ENCODE assay signal across 15 cellular contexts in the genomic region with DNA sequence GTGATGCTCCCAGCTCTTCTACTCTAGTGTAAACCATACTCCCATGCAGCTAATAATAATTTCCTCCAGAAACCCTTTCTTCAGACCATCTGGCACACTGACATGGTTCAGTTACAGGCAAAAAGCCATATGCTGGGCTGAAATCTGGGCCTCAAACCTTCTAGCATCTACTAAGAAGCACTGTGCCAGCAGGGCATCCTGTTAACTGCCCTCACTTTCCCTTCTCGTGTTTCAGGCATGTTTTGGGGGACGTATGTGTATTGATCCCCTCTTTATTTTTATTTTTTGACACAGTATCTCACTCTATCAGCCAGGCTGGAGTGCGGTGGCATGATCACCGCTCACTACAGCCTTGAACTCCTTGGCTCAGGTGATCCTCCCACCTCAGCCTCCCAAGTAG. TPM values are rescaled to one million over a fixed set of nuclear protein-coding genes. Genes with fewer than 3 reads are reported as not detected.
DNase-seq lines count a peak whose midpoint lies in the region; ATAC-seq, FAIRE-seq and TF ChIP-seq lines count a peak whose summit lies in the region.
"Had no signal": no experiment of that assay in that cellular context is flagged by ENCODE, and none has a peak within 500 bp of the region (broad histone marks: within the 10 kb centered on the region; RNA-seq: fewer than 3 reads in every experiment).

No MANE protein-coding gene starts in this region.

- H3K4me1 Mint-ChIP-seq in brain = peaks cover 21% of the 10 kb centered on the region
- peaks cover 71% of the 10 kb centered on the region for H3K4me1 Mint-ChIP-seq in stimulated activated naive CD8-positive, alpha-beta T cell treated with anti-CD3 and anti-CD28 coated beads, Interleukin-15, amount 100 ng/mL, for 72 hours
- H3K4me1 Mint-ChIP-seq in WTC11 = peaks cover 16% of the 10 kb centered on the region

- intact Hi-C loops in left ventricle myocardium inferior (cut with micrococcal nuclease) (loop anchor here (5.0 kb wide), 1 partner anchor 71 kb away; no protein-coding TSS in a partner anchor), heart left ventricle (cut with DNase I) (loop anchor here in 7 of 10 donors (5.0 to 10.0 kb wide), 5 partner anchors 66 to 206 kb away; a partner anchor contains a TSS)

- ATAC-seq in heart left ventricle (no peak), WTC11 (no peak), HG03469 (IDR thresholded peaks at IDR 0.05; ENCODE audit: unreplicated experiment) (no peak)
- no peak for ATAC-seq in stimulated activated naive CD8-positive, alpha-beta T cell treated with anti-CD3 and anti-CD28 coated beads, Interleukin-15, amount 100 ng/mL, for 72 hours
- ATAC-seq: effector memory CD8-positive, alpha-beta T cell had no signal

- H3K27me3 ChIP-seq in left ventricle myocardium inferior (ENCODE audit: low read depth) = no peaks in the 10 kb centered on the region
- no peaks in the 10 kb centered on the region for H3K27me3 ChIP-seq in heart left ventricle
- H3K27me3 ChIP-seq in small intestine (ENCODE audit: control insufficient read depth in 2 of 2, insufficient read depth in 2 of 2, low read length in 2 of 2) = no peaks in the 10 kb centered on the region
- H3K27me3 ChIP-seq: cardiac muscle cell, SJCRH30 had no signal

- FAIRE-seq in small intestine (lab: Jason Lieb, UNC) = no peak

- no peak overlapping the region for H3K4me3 Mint-ChIP-seq in brain
- no peak overlapping the region for H3K4me3 Mint-ChIP-seq in stimulated activated naive CD8-positive, alpha-beta T cell treated with anti-CD3 and anti-CD28 coated beads, Interleukin-15, amount 100 ng/mL, for 72 hours
- H3K4me3 Mint-ChIP-seq in WTC11 = no peak overlapping the region
- H3K4me3 Mint-ChIP-seq: effector memory CD8-positive, alpha-beta T cell had no signal

- H3K27me3 Mint-ChIP-seq in brain (no peaks in the 10 kb centered on the region), WTC11 (ENCODE audit: low read depth) (no peaks in the 10 kb centered on the region)
- no peaks in the 10 kb centered on the region for H3K27me3 Mint-ChIP-seq in stimulated activated naive CD8-positive, alpha-beta T cell treated with anti-CD3 and anti-CD28 coated beads, Interleukin-15, amount 100 ng/mL, for 72 hours
- H3K27me3 Mint-ChIP-seq: effector memory CD8-positive, alpha-beta T cell had no signal

- H3K27ac ChIP-seq in left ventricle myocardium inferior (replicated peaks) = peak overlapping the region; percentile 13
- peak overlapping the region in 3 of 12 donors; percentile 12 to 68 (median 37) for H3K27ac ChIP-seq in heart left ventricle
- no peak overlapping the region for H3K27ac ChIP-seq in small intestine (ENCODE audit: low read depth in 1 of 2, low read length in 1 of 2)
- H3K27ac ChIP-seq: cardiac muscle cell, KMS-11, SJCRH30 had no signal

- CTCF ChIA-PET in WTC11 (lab: Charles Lee) = interaction anchor here (1.0 to 5.4 kb wide), 7 partner anchors 9 to 206 kb away, joined by 3 to 123 read pairs (median 5); no protein-coding TSS in a partner anchor

- TF ChIP-seq CTCF in left ventricle myocardium inferior (IDR thresholded peaks at IDR 0.05; ENCODE audit: borderline replicate concordance) (no peak), heart left ventricle (IDR thresholded peaks at IDR 0.05) (no peak), brain (conservative IDR thresholded peaks at IDR 0.05) (no peak), WTC11 (IDR thresholded peaks at IDR 0.05) (no peak)

- peaks cover 98% of the 10 kb centered on the region for H3K36me3 ChIP-seq in left ventricle myocardium inferior
- peaks cover 6 to 100% (median 95%) of the 10 kb centered on the region in 9 donors for H3K36me3 ChIP-seq in heart left ventricle
- peaks cover 29 to 36% of the 10 kb centered on the region in 2 donors for H3K36me3 ChIP-seq in small intestine (ENCODE audit: control insufficient read depth in 2 of 2, insufficient read depth in 2 of 2, low read length in 2 of 2)

- H3K9me3 Mint-ChIP-seq in brain (no peaks in the 10 kb centered on the region), WTC11 (no peaks in the 10 kb centered on the region)
- H3K9me3 Mint-ChIP-seq in stimulated activated naive CD8-positive, alpha-beta T cell treated with anti-CD3 and anti-CD28 coated beads, Interleukin-15, amount 100 ng/mL, for 72 hours = no peaks in the 10 kb centered on the region
- H3K9me3 Mint-ChIP-seq: effector memory CD8-positive, alpha-beta T cell had no signal

- H3K9me3 ChIP-seq in left ventricle myocardium inferior (replicated peaks) (no peaks in the 10 kb centered on the region), heart left ventricle (no peaks in the 10 kb centered on the region), small intestine (ENCODE audit: control insufficient read depth, low read depth) (no peaks in the 10 kb centered on the region)
- H3K9me3 ChIP-seq: Caco-2, SJCRH30 had no signal

- peak overlapping the region in 4 of 5 experiments; percentile 51 to 82 (median 71) for H3K27ac Mint-ChIP-seq in brain
- peak overlapping the region; percentile 55 to 61 for H3K27ac Mint-ChIP-seq in stimulated activated naive CD8-positive, alpha-beta T cell treated with anti-CD3 and anti-CD28 coated beads, Interleukin-15, amount 100 ng/mL, for 72 hours
- H3K27ac Mint-ChIP-seq in WTC11 = no peak overlapping the region

- POLR2A ChIA-PET in WTC11 (lab: Charles Lee) = interaction anchor here (0.8 kb wide), 1 partner anchor 77 kb away, joined by 3 read pairs; no protein-coding TSS in a partner anchor

- H3K36me3 Mint-ChIP-seq in brain (peaks cover 68% of the 10 kb centered on the region), WTC11 (peaks cover 70% of the 10 kb centered on the region)

- DNase-seq in left ventricle myocardium inferior (no peak), heart left ventricle (no peak), NCI-H524 treated with DMSO at 0.1 percent for 48 hours (lab: John Stamatoyannopoulos, UW) (peak; percentile 89), small intestine (no peak), WTC11 (ENCODE audit: low spot score) (no peak)
- no peak for DNase-seq in stimulated activated naive CD8-positive, alpha-beta T cell treated with anti-CD3 and anti-CD28 coated beads, Interleukin-15, amount 100 ng/mL, for 72 hours
- DNase-seq: Caco-2; effector memory CD8-positive, alpha-beta T cell; NCI-H1417; NCI-H2227 treated with DMSO at 0.1 percent for 48 hours; SJCRH30 had no signal

- 88 to 94% (median 90%) methylated on average over 4 of the region's 4 CpGs for WGBS in heart left ventricle, 4 donors
- WGBS in small intestine, 3 donors = 92 to 95% (median 94%) methylated on average over 4 of the region's 4 CpGs

- TF ChIP-seq POLR2A in heart left ventricle (IDR thresholded peaks at IDR 0.05) = no peak

- H3K4me1 ChIP-seq in left ventricle myocardium inferior = peaks cover 54% of the 10 kb centered on the region
- H3K4me1 ChIP-seq in heart left ventricle = peaks cover 0 to 42% (median 23%) of the 10 kb centered on the region in 12 donors
- H3K4me1 ChIP-seq in small intestine (ENCODE audit: control insufficient read depth in 2 of 2, insufficient read depth in 1 of 2, low read depth in 1 of 2, low read length in 1 of 2) = no peaks in the 10 kb centered on the region
- H3K4me1 ChIP-seq: SJCRH30 had no signal

- no peak overlapping the region for H3K4me3 ChIP-seq in left ventricle myocardium inferior
- no peak overlapping the region for H3K4me3 ChIP-seq in heart left ventricle
- H3K4me3 ChIP-seq in small intestine (ENCODE audit: low read depth in 1 of 2, low read length in 2 of 2) = no peak overlapping the region
- H3K4me3 ChIP-seq: cardiac muscle cell, SJCRH30 had no signal

TF ChIP-seq in WTC11, 78 proteins besides CTCF, POLR2A, EP300 and RAD21:
- no peak for TF ChIP-seq ZNF138 (CRISPR knock-in tag; conservative IDR thresholded peaks at IDR 0.05)

RNA-seq across cellular contexts. Expression of a gene that starts 33.3 kb away (rescaled TPM):
- total RNA-seq in left ventricle myocardium inferior = 16.7 TPM
- 10 to 100 TPM in 8 of 9 donors, 1 to 10 TPM in 1; 7.5 to 44.0 (median 15.7) TPM for total RNA-seq in heart left ventricle
- 1 to 10 TPM; 4.9 to 9.0 TPM for polyA plus RNA-seq in heart left ventricle
- 8.5 TPM for polyA plus RNA-seq in brain (ENCODE audit: insufficient read depth, low read depth, low replicate concordance)
- polyA plus RNA-seq in small intestine = 10 to 100 TPM in 2 of 3 donors, 1 to 10 TPM in 1; 2.7 to 18.3 (median 11.3) TPM
- total RNA-seq in WTC11 (2021) = 6.6 to 10.9 TPM (median 9.7 TPM) in 3 replicates

RNA-seq across cellular contexts. Expression of a gene that starts 45.4 kb away (rescaled TPM):
- 30.7 TPM for total RNA-seq in left ventricle myocardium inferior
- 10 to 100 TPM; 26.1 to 51.9 (median 32.4) TPM for total RNA-seq in heart left ventricle
- polyA plus RNA-seq in heart left ventricle = 10 to 100 TPM; 13.0 to 20.3 TPM
- 27.0 TPM for polyA plus RNA-seq in brain (ENCODE audit: insufficient read depth, low read depth, low replicate concordance)
- polyA plus RNA-seq in small intestine = 10 to 100 TPM; 13.4 to 22.0 (median 18.1) TPM
- 36.4 to 42.2 TPM (median 37.9 TPM) in 3 replicates for total RNA-seq in WTC11 (2021)
